Comparison of ENCODE assay signal across 14 cellular contexts in the genomic region with DNA sequence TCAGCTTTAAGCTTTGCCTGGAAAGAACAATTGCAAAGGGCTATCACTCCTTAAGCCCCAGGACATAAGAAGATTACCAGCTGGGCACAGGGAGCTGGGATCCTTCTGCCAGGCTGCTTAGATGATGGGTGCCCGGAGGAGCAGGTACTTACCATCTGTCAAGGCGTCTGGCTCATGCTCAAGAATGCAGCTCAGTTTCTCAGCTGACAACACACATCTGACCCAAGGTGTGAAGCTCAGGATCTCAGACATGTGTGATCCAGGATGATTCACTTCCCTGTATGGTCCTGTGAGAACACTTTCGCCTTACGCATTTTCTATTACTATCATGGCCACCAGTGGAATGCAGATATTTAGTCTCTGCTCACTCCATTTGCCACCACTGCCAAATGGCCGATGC. TPM values are rescaled to one million over a fixed set of nuclear protein-coding genes. Genes with fewer than 3 reads are reported as not detected.
DNase-seq lines count a peak whose midpoint lies in the region; ATAC-seq lines count a peak whose summit lies in the region.
"Had no signal": no experiment of that assay in that cellular context is flagged by ENCODE, and none has a peak within 500 bp of the region (broad histone marks: within the 10 kb centered on the region; RNA-seq: fewer than 3 reads in every experiment).

No MANE protein-coding gene starts in this region.

- DNase-seq in activated CD4-positive, alpha-beta T cell treated with anti-CD3 and anti-CD28 coated beads, Interleukin-2, amount 10 ng/mL, durations not matched to agents 7 days and 5 days, result no peak
- DNase-seq in activated CD4-positive, alpha-beta T cell treated with anti-CD3 and anti-CD28 coated beads for 48 hours, result no peak
- DNase-seq in NCI-H2171 treated with DMSO at 0.1 percent for 48 hours (lab: John Stamatoyannopoulos, UW) (peak; percentile 73), EL (no peak)
- no peak for DNase-seq in stimulated activated effector memory CD8-positive, alpha-beta T cell treated with anti-CD3 and anti-CD28 coated beads, Interleukin-12 subunit alpha, Interleukin-12 subunit beta, amount 100 ng/mL, for 72 hours (ENCODE audit: low spot score in 2 of 2)
- DNase-seq: ACHN; activated CD4-positive, alpha-beta T cell treated with anti-CD3 and anti-CD28 coated beads, Interleukin-2, amount 50 U/mL, for 1 hour; activated gamma-delta T cell; DMS153; effector CD8-positive, alpha-beta T cell; PC-9 had no signal

- peaks cover 42% of the 10 kb centered on the region for H3K36me3 Mint-ChIP-seq in activated CD4-positive, alpha-beta T cell treated with anti-CD3 and anti-CD28 coated beads, Interleukin-2, amount 10 ng/mL, durations not matched to agents 7 days and 5 days (ENCODE audit: low read depth)
- peaks cover 10% of the 10 kb centered on the region for H3K36me3 Mint-ChIP-seq in activated naive CD8-positive, alpha-beta T cell
- peaks cover 6% of the 10 kb centered on the region for H3K36me3 Mint-ChIP-seq in stimulated activated effector memory CD8-positive, alpha-beta T cell treated with anti-CD3 and anti-CD28 coated beads, Interleukin-12 subunit alpha, Interleukin-12 subunit beta, amount 100 ng/mL, for 72 hours

- peaks cover 62% of the 10 kb centered on the region for H3K4me1 Mint-ChIP-seq in activated CD4-positive, alpha-beta T cell treated with anti-CD3 and anti-CD28 coated beads, Interleukin-2, amount 10 ng/mL, durations not matched to agents 7 days and 5 days
- H3K4me1 Mint-ChIP-seq in activated naive CD8-positive, alpha-beta T cell (ENCODE audit: low read depth), result peaks cover 52% of the 10 kb centered on the region
- peaks cover 51% of the 10 kb centered on the region for H3K4me1 Mint-ChIP-seq in stimulated activated effector memory CD8-positive, alpha-beta T cell treated with anti-CD3 and anti-CD28 coated beads, Interleukin-12 subunit alpha, Interleukin-12 subunit beta, amount 100 ng/mL, for 72 hours

- peak overlapping the region; percentile 96 for H3K27ac Mint-ChIP-seq in activated CD4-positive, alpha-beta T cell treated with anti-CD3 and anti-CD28 coated beads, Interleukin-2, amount 10 ng/mL, durations not matched to agents 7 days and 5 days
- peak overlapping the region; percentile 92 for H3K27ac Mint-ChIP-seq in activated naive CD8-positive, alpha-beta T cell
- no peak overlapping the region for H3K27ac Mint-ChIP-seq in stimulated activated effector memory CD8-positive, alpha-beta T cell treated with anti-CD3 and anti-CD28 coated beads, Interleukin-12 subunit alpha, Interleukin-12 subunit beta, amount 100 ng/mL, for 72 hours

- ATAC-seq in stimulated activated effector memory CD8-positive, alpha-beta T cell treated with anti-CD3 and anti-CD28 coated beads, Interleukin-12 subunit alpha, Interleukin-12 subunit beta, amount 100 ng/mL, for 72 hours, result peak; percentile 86
- no peak for ATAC-seq in GM21529 (IDR thresholded peaks at IDR 0.05; ENCODE audit: unreplicated experiment)
- no peak for ATAC-seq in HG03175 (IDR thresholded peaks at IDR 0.05; ENCODE audit: unreplicated experiment)

- H3K27me3 Mint-ChIP-seq in activated CD4-positive, alpha-beta T cell treated with anti-CD3 and anti-CD28 coated beads, Interleukin-2, amount 10 ng/mL, durations not matched to agents 7 days and 5 days, result peaks cover 14% of the 10 kb centered on the region
- no peaks in the 10 kb centered on the region for H3K27me3 Mint-ChIP-seq in activated naive CD8-positive, alpha-beta T cell

- CTCF ChIA-PET in activated CD4-positive, alpha-beta T cell treated with anti-CD3 and anti-CD28 coated beads, Interleukin-2, amount 10 ng/mL, durations not matched to agents 7 days and 5 days (lab: Charles Lee), result interaction anchor here (0.7 to 0.9 kb wide), 2 partner anchors 8 to 66 kb away, joined by 3 read pairs; no protein-coding TSS in a partner anchor

- H3K4me3 Mint-ChIP-seq in activated CD4-positive, alpha-beta T cell treated with anti-CD3 and anti-CD28 coated beads, Interleukin-2, amount 10 ng/mL, durations not matched to agents 7 days and 5 days, result no peak overlapping the region
- H3K4me3 Mint-ChIP-seq in activated naive CD8-positive, alpha-beta T cell, result peak overlapping the region; percentile 84
- peak overlapping the region; percentile 57 for H3K4me3 Mint-ChIP-seq in stimulated activated effector memory CD8-positive, alpha-beta T cell treated with anti-CD3 and anti-CD28 coated beads, Interleukin-12 subunit alpha, Interleukin-12 subunit beta, amount 100 ng/mL, for 72 hours

- H3K9me3 Mint-ChIP-seq in activated CD4-positive, alpha-beta T cell treated with anti-CD3 and anti-CD28 coated beads, Interleukin-2, amount 10 ng/mL, durations not matched to agents 7 days and 5 days, result peaks cover 32% of the 10 kb centered on the region
- peaks cover 7% of the 10 kb centered on the region for H3K9me3 Mint-ChIP-seq in activated naive CD8-positive, alpha-beta T cell (ENCODE audit: low read depth)
- peaks cover 3% of the 10 kb centered on the region for H3K9me3 Mint-ChIP-seq in stimulated activated effector memory CD8-positive, alpha-beta T cell treated with anti-CD3 and anti-CD28 coated beads, Interleukin-12 subunit alpha, Interleukin-12 subunit beta, amount 100 ng/mL, for 72 hours

- POLR2A ChIA-PET in activated CD4-positive, alpha-beta T cell treated with anti-CD3 and anti-CD28 coated beads, Interleukin-2, amount 10 ng/mL, durations not matched to agents 7 days and 5 days (lab: Charles Lee), result no interaction called here

RNA-seq across cellular contexts. Expression of gene DISC1, which starts 14.7 kb away (rescaled TPM):
- 10 to 100 TPM; 13.3 to 17.0 TPM for total RNA-seq in activated CD4-positive, alpha-beta T cell treated with anti-CD3 and anti-CD28 coated beads, Interleukin-2, amount 10 ng/mL, durations not matched to agents 7 days and 5 days
